In the genomic region with DNA sequence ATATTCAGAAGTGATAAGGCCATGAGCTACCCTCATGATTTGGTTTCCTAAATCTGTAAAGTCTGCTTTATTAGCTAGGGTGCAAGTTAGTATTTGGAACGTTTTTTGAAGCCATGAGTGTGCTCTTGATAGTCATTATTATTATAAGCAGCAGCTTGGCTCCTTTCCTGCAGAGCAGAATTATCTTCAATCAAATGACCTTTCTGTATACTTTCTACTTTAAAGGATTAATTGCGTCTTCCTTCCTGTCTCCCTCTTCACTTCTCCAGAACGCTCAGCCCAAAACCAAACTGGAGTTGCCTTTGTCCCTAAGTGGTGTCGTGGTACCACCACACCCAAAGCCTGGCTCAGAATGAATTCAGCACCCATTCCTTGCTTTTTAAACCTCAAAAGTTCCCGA, we compare ENCODE assay signal across 9 cellular contexts.
A peak's percentile ranks its signal among the peaks of the same experiment; 100 is the strongest.
DNase-seq lines count a peak whose midpoint lies in the region; ATAC-seq and TF ChIP-seq lines count a peak whose summit lies in the region.
"Had no signal": no experiment of that assay in that cellular context is flagged by ENCODE, and none has a peak within 500 bp of the region (broad histone marks: within the 10 kb centered on the region; RNA-seq: fewer than 3 reads in every experiment).

No MANE protein-coding gene starts in this region.

- H3K4me1 Mint-ChIP-seq in HFFc6 (ENCODE audit: low read depth) (peaks cover 78% of the 10 kb centered on the region), glutamatergic neuron (ENCODE audit: low read depth, unreplicated experiment) (peaks cover 22% of the 10 kb centered on the region)
- peaks cover 68% of the 10 kb centered on the region for H3K4me1 Mint-ChIP-seq in activated CD4-positive, alpha-beta memory T cell treated with anti-CD3 and anti-CD28 coated beads for 36 hours (ENCODE audit: low read depth)

- POLR2A ChIA-PET in activated CD4-positive, alpha-beta memory T cell treated with anti-CD3 and anti-CD28 coated beads for 36 hours (lab: Charles Lee), result interaction anchor here (0.9 kb wide), 1 partner anchor 21 kb away, joined by 3 read pairs; no protein-coding TSS in a partner anchor

- H3K27me3 ChIP-seq in skeletal muscle satellite cell (ENCODE audit: control insufficient read depth, insufficient read depth, low read length), result no peaks in the 10 kb centered on the region
- H3K27me3 ChIP-seq: MG63 had no signal

- peak overlapping the region; percentile 65 for H3K4me2 ChIP-seq in skeletal muscle satellite cell (ENCODE audit: low read length)

- H3K9me3 Mint-ChIP-seq in HFFc6 (peaks cover 3% of the 10 kb centered on the region; the same call in 1 of the 2 replicates), glutamatergic neuron (ENCODE audit: unreplicated experiment) (no peaks in the 10 kb centered on the region)
- H3K9me3 Mint-ChIP-seq in activated CD4-positive, alpha-beta memory T cell treated with anti-CD3 and anti-CD28 coated beads for 36 hours, result peaks cover 3% of the 10 kb centered on the region

- H3K27me3 Mint-ChIP-seq in HFFc6 (ENCODE audit: insufficient read depth), result no peaks in the 10 kb centered on the region; the same call in 1 of the 2 replicates
- H3K27me3 Mint-ChIP-seq in activated CD4-positive, alpha-beta memory T cell treated with anti-CD3 and anti-CD28 coated beads for 36 hours, result no peaks in the 10 kb centered on the region
- H3K27me3 Mint-ChIP-seq in glutamatergic neuron (ENCODE audit: unreplicated experiment), result no peaks in the 10 kb centered on the region

- CTCF ChIA-PET in activated CD4-positive, alpha-beta memory T cell treated with anti-CD3 and anti-CD28 coated beads for 36 hours (lab: Charles Lee), result interaction anchor here (0.6 kb wide), 1 partner anchor 453 kb away, joined by 3 read pairs; no protein-coding TSS in a partner anchor

- ATAC-seq in HG02642 (IDR thresholded peaks at IDR 0.05; ENCODE audit: poor library complexity, unreplicated experiment), result no peak

- peak overlapping the region; percentile 90 for H3K27ac Mint-ChIP-seq in HFFc6
- H3K27ac Mint-ChIP-seq in activated CD4-positive, alpha-beta memory T cell treated with anti-CD3 and anti-CD28 coated beads for 36 hours, result peak overlapping the region; percentile 64
- peak overlapping the region; percentile 84 for H3K27ac Mint-ChIP-seq in glutamatergic neuron (ENCODE audit: unreplicated experiment)

- H3K4me3 ChIP-seq in skeletal muscle satellite cell (ENCODE audit: low read length), result no peak overlapping the region
- H3K4me3 ChIP-seq: MG63 had no signal

- peaks cover 45% of the 10 kb centered on the region for H3K4me1 ChIP-seq in skeletal muscle satellite cell (ENCODE audit: control insufficient read depth, insufficient read depth, low read length)

- no peaks in the 10 kb centered on the region for H3K36me3 ChIP-seq in skeletal muscle satellite cell (ENCODE audit: insufficient read depth, low read length)
- H3K36me3 ChIP-seq: MG63 had no signal

- TF ChIP-seq CTCF in HFFc6 (IDR thresholded peaks at IDR 0.05), result no peak
- no peak for TF ChIP-seq CTCF in glutamatergic neuron (IDR thresholded peaks at IDR 0.05; ENCODE audit: partially characterized antibody, unreplicated experiment)

- intact Hi-C loops in activated CD4-positive, alpha-beta memory T cell treated with anti-CD3 and anti-CD28 coated beads for 36 hours (cut with micrococcal nuclease), result no loop called here

- H3K4me3 Mint-ChIP-seq in HFFc6 (peak overlapping the region; percentile 69), glutamatergic neuron (ENCODE audit: unreplicated experiment) (no peak overlapping the region)
- H3K4me3 Mint-ChIP-seq in activated CD4-positive, alpha-beta memory T cell treated with anti-CD3 and anti-CD28 coated beads for 36 hours, result no peak overlapping the region

- H3K36me3 Mint-ChIP-seq in HFFc6 (ENCODE audit: low read depth) (peaks cover 3% of the 10 kb centered on the region; the same call in 1 of the 2 replicates), glutamatergic neuron (ENCODE audit: unreplicated experiment) (no peaks in the 10 kb centered on the region)
- no peaks in the 10 kb centered on the region for H3K36me3 Mint-ChIP-seq in activated CD4-positive, alpha-beta memory T cell treated with anti-CD3 and anti-CD28 coated beads for 36 hours

- H3K9ac ChIP-seq in skeletal muscle satellite cell (ENCODE audit: low read depth, low read length), result no peak overlapping the region

- no peaks in the 10 kb centered on the region for H3K9me3 ChIP-seq in skeletal muscle satellite cell (replicated peaks; ENCODE audit: low read length)

- DNase-seq in HFFc6, result no peak
- DNase-seq in activated CD4-positive, alpha-beta memory T cell treated with anti-CD3 and anti-CD28 coated beads for 36 hours, result no peak
- DNase-seq in glutamatergic neuron, result no peak
- DNase-seq in germinal center (ENCODE audit: low spot score), result no peak
- no peak for DNase-seq in NCI-H1436 treated with DMSO at 0.1 percent for 48 hours (lab: John Stamatoyannopoulos, UW)
- no peak for DNase-seq in SHP77 treated with DMSO at 0.1 percent for 48 hours (lab: John Stamatoyannopoulos, UW)
